In the genomic region with DNA sequence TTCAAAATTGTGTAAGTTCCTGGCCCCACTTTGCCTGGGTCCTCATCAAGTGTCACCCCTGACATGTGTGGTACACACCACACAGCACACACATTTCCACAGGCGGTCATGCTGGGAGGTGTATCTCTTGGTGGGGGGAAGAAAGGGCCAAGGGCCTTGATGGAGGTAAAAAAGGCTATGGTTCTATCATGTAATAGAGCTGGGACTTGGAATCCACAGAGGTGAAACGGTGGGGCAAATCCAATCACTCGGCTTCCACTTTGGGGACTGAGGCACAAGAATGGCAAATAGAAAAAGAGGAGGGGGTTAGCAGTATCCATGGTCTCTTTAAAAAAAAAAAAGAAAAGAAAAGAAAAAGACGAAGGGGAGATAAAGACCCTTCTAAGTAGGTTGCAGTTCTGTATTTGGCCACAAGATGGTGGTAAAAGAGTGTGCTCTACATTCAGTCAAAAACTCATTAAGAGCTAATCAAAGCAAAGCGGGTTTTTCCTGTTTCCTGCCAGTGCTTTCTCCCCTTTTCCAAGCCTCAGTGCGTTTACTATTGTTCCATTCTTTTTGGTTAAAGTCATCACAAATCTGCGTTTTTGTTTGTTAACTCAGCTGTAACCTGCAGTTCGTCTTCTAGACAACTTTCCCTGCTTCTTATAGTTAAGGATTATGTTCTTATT, we compare ENCODE assay signal across 8 cellular contexts. TPM values are rescaled to one million over a fixed set of nuclear protein-coding genes. Genes with fewer than 3 reads are reported as not detected.
DNase-seq lines count a peak whose midpoint lies in the region; ATAC-seq, FAIRE-seq and TF ChIP-seq lines count a peak whose summit lies in the region.

No MANE protein-coding gene starts in this region.

- H3K9me3 Mint-ChIP-seq in activated naive CD8-positive, alpha-beta T cell treated with anti-CD3 and anti-CD28 coated beads, Interleukin-2, amount 10 ng/mL, durations not matched to agents 7 days and 5 days: no peaks in the 10 kb centered on the region
- H3K9me3 Mint-ChIP-seq in activated naive CD8-positive, alpha-beta T cell treated with anti-CD3 and anti-CD28 coated beads for 36 hours: no peaks in the 10 kb centered on the region

- H3K27me3 ChIP-seq in WERI-Rb-1 (ENCODE audit: insufficient read depth, low read depth, severe bottlenecking) (peaks cover 4% of the 10 kb centered on the region), gastroesophageal sphincter (no peaks in the 10 kb centered on the region), pancreas (peaks cover 0 to 23% (median 2%) of the 10 kb centered on the region in 4 donors)

- peak overlapping the region; percentile 43 for H3K27ac ChIP-seq in WERI-Rb-1
- H3K27ac ChIP-seq in gastroesophageal sphincter: no peak overlapping the region
- H3K27ac ChIP-seq in pancreas: no peak overlapping the region

- H3K4me3 ChIP-seq in WERI-Rb-1 (ENCODE audit: low read depth, low read length) (no peak overlapping the region), gastroesophageal sphincter (no peak overlapping the region), pancreas (no peak overlapping the region)

- 3 to 5% methylated on average over 5 to 6 of the region's 8 CpGs for WGBS in gastroesophageal sphincter (ENCODE audit: low coverage in 1 of 2), 2 donors
- 3% methylated on average over 8 of the region's 8 CpGs for WGBS in pancreas, 2 donors

- H3K36me3 Mint-ChIP-seq in activated naive CD8-positive, alpha-beta T cell treated with anti-CD3 and anti-CD28 coated beads, Interleukin-2, amount 10 ng/mL, durations not matched to agents 7 days and 5 days: no peaks in the 10 kb centered on the region
- no peaks in the 10 kb centered on the region for H3K36me3 Mint-ChIP-seq in activated naive CD8-positive, alpha-beta T cell treated with anti-CD3 and anti-CD28 coated beads for 36 hours

- no peak for ATAC-seq in activated naive CD8-positive, alpha-beta T cell treated with anti-CD3 and anti-CD28 coated beads, Interleukin-2, amount 10 ng/mL, durations not matched to agents 7 days and 5 days (ENCODE audit: low read depth)
- ATAC-seq in gastroesophageal sphincter (no peak), pancreas (peak; percentile 77 to 90 (median 84)), omental fat pad (ENCODE audit: low FRiP score) (no peak)

- peaks cover 0 to 11% (median 0%) of the 10 kb centered on the region in 3 donors for H3K4me1 ChIP-seq in gastroesophageal sphincter
- H3K4me1 ChIP-seq in pancreas: peaks cover 0 to 5% (median 0%) of the 10 kb centered on the region in 3 donors

- H3K36me3 ChIP-seq in WERI-Rb-1: no peaks in the 10 kb centered on the region
- no peaks in the 10 kb centered on the region for H3K36me3 ChIP-seq in gastroesophageal sphincter
- H3K36me3 ChIP-seq in pancreas: no peaks in the 10 kb centered on the region

- peaks cover 14% of the 10 kb centered on the region for H3K4me1 Mint-ChIP-seq in activated naive CD8-positive, alpha-beta T cell treated with anti-CD3 and anti-CD28 coated beads, Interleukin-2, amount 10 ng/mL, durations not matched to agents 7 days and 5 days
- peaks cover 14% of the 10 kb centered on the region for H3K4me1 Mint-ChIP-seq in activated naive CD8-positive, alpha-beta T cell treated with anti-CD3 and anti-CD28 coated beads for 36 hours

- no peaks in the 10 kb centered on the region for H3K27me3 Mint-ChIP-seq in activated naive CD8-positive, alpha-beta T cell treated with anti-CD3 and anti-CD28 coated beads, Interleukin-2, amount 10 ng/mL, durations not matched to agents 7 days and 5 days
- peaks cover 4% of the 10 kb centered on the region for H3K27me3 Mint-ChIP-seq in activated naive CD8-positive, alpha-beta T cell treated with anti-CD3 and anti-CD28 coated beads for 36 hours

- peak overlapping the region; percentile 44 for H3K4me3 Mint-ChIP-seq in activated naive CD8-positive, alpha-beta T cell treated with anti-CD3 and anti-CD28 coated beads, Interleukin-2, amount 10 ng/mL, durations not matched to agents 7 days and 5 days
- H3K4me3 Mint-ChIP-seq in activated naive CD8-positive, alpha-beta T cell treated with anti-CD3 and anti-CD28 coated beads for 36 hours: no peak overlapping the region

- FAIRE-seq in pancreas (lab: Jason Lieb, UNC): peak; percentile 95

- DNase-seq in activated naive CD8-positive, alpha-beta T cell treated with anti-CD3 and anti-CD28 coated beads, Interleukin-2, amount 10 ng/mL, durations not matched to agents 7 days and 5 days: no peak
- no peak for DNase-seq in activated naive CD8-positive, alpha-beta T cell treated with anti-CD3 and anti-CD28 coated beads for 36 hours
- DNase-seq in NCI-H128 (lab: John Stamatoyannopoulos, UW; ENCODE audit: unreplicated experiment): peak; percentile 49
- DNase-seq in WERI-Rb-1: peak; percentile 25
- peak in 2 of 6 donors; percentile 17 to 25 for DNase-seq in pancreas
- no peak for DNase-seq in omental fat pad (ENCODE audit: low spot score)
- DNase-seq in MV-4-11 (lab: John Stamatoyannopoulos, UW): no peak

- TF ChIP-seq EP300 in gastroesophageal sphincter (IDR thresholded peaks at IDR 0.05): no peak

- H3K9me3 ChIP-seq in WERI-Rb-1 (ENCODE audit: severe bottlenecking) (no peaks in the 10 kb centered on the region), gastroesophageal sphincter (no peaks in the 10 kb centered on the region), pancreas (no peaks in the 10 kb centered on the region)

- POLR2A ChIA-PET in activated naive CD8-positive, alpha-beta T cell treated with anti-CD3 and anti-CD28 coated beads, Interleukin-2, amount 10 ng/mL, durations not matched to agents 7 days and 5 days (lab: Charles Lee): interaction anchor here (0.5 to 0.7 kb wide), 2 partner anchors 527 to 864 kb away, joined by 3 to 7 read pairs; no protein-coding TSS in a partner anchor

- no peak overlapping the region for H3K27ac Mint-ChIP-seq in activated naive CD8-positive, alpha-beta T cell treated with anti-CD3 and anti-CD28 coated beads, Interleukin-2, amount 10 ng/mL, durations not matched to agents 7 days and 5 days
- no peak overlapping the region for H3K27ac Mint-ChIP-seq in activated naive CD8-positive, alpha-beta T cell treated with anti-CD3 and anti-CD28 coated beads for 36 hours

- no peak for TF ChIP-seq POLR2A in gastroesophageal sphincter (IDR thresholded peaks at IDR 0.05)

- TF ChIP-seq CTCF in WERI-Rb-1 (IDR thresholded peaks at IDR 0.05; ENCODE audit: low read depth, low read length): peak; percentile 80
- peak; percentile 59 to 85 (median 67) for TF ChIP-seq CTCF in gastroesophageal sphincter (IDR thresholded peaks at IDR 0.05)
- peak; percentile 77 to 89 (median 84) for TF ChIP-seq CTCF in pancreas (IDR thresholded peaks at IDR 0.05)
- TF ChIP-seq CTCF in omental fat pad (IDR thresholded peaks at IDR 0.05): peak in 1 of 3 donors; percentile 42

- intact Hi-C loops in pancreas (cut with DNase I): no loop called here

RNA-seq across cellular contexts. Expression of gene ATP6AP2, which starts 37.0 kb away (rescaled TPM):
- total RNA-seq in activated naive CD8-positive, alpha-beta T cell treated with anti-CD3 and anti-CD28 coated beads, Interleukin-2, amount 10 ng/mL, durations not matched to agents 7 days and 5 days: 10 to 100 TPM; 58.6 to 66.9 TPM
- total RNA-seq in activated naive CD8-positive, alpha-beta T cell treated with anti-CD3 and anti-CD28 coated beads for 36 hours: 10 to 100 TPM; 51.2 to 52.8 TPM
- 100 to 1,000 TPM; 106 to 141 (median 115) TPM for total RNA-seq in gastroesophageal sphincter
- total RNA-seq in pancreas: 10 to 100 TPM; 17.3 to 56.6 (median 28.7) TPM
- 10 to 100 TPM; 20.4 to 61.9 TPM for polyA plus RNA-seq in pancreas
- total RNA-seq in omental fat pad: 100 to 1,000 TPM in 2 of 4 donors, 10 to 100 TPM in 2; 87.8 to 122 (median 100) TPM

Comparison
In these comparisons a context has a peak if more than half of its experiments do, and no peak if none do; other contexts are left out.
1. ATAC-seq: peak in pancreas (4 of 4); none in activated naive CD8-positive, alpha-beta T cell treated with anti-CD3 and anti-CD28 coated beads, Interleukin-2, amount 10 ng/mL, durations not matched to agents 7 days and 5 days (single experiment), gastroesophageal sphincter (single experiment) and omental fat pad (single experiment).
2. DNase-seq: peak in NCI-H128 (single experiment) and WERI-Rb-1 (single experiment); none in activated naive CD8-positive, alpha-beta T cell treated with anti-CD3 and anti-CD28 coated beads, Interleukin-2, amount 10 ng/mL, durations not matched to agents 7 days and 5 days (single experiment), activated naive CD8-positive, alpha-beta T cell treated with anti-CD3 and anti-CD28 coated beads for 36 hours (single experiment), omental fat pad (single experiment) and MV-4-11 (single experiment).